11 cellular contexts compared by ENCODE assay signal in genomic region chr12:46608431-46609280, GRCh38.
DNase-seq lines count a peak whose midpoint lies in the region; ATAC-seq and TF ChIP-seq lines count a peak whose summit lies in the region.
"Had no signal": no experiment of that assay in that cellular context is flagged by ENCODE, and none has a peak within 500 bp of the region (broad histone marks: within the 10 kb centered on the region; RNA-seq: fewer than 3 reads in every experiment).

No MANE protein-coding gene starts in this region.

- H3K27ac ChIP-seq in coronary artery: peak overlapping the region; percentile 67 to 73

- H3K9me3 Mint-ChIP-seq in osteocyte (ENCODE audit: unreplicated experiment): no peaks in the 10 kb centered on the region

- H3K27ac Mint-ChIP-seq in osteocyte (ENCODE audit: unreplicated experiment): peak overlapping the region; percentile 61

- no peak for TF ChIP-seq CTCF in AG10803 (conservative IDR thresholded peaks at IDR 0.05; ENCODE audit: low read length)
- TF ChIP-seq CTCF in HFF-Myc (IDR thresholded peaks at IDR 0.05; ENCODE audit: low read depth, low read length, missing control alignments): no peak
- TF ChIP-seq CTCF in coronary artery (IDR thresholded peaks at IDR 0.05): no peak
- TF ChIP-seq CTCF in osteocyte (IDR thresholded peaks at IDR 0.05): no peak
- no peak for TF ChIP-seq CTCF in GM10266 (IDR thresholded peaks at IDR 0.05; ENCODE audit: control insufficient read depth, insufficient read depth, low read depth, missing control alignments)

- H3K36me3 Mint-ChIP-seq in osteocyte (ENCODE audit: unreplicated experiment): peaks cover 6% of the 10 kb centered on the region

- no peak overlapping the region for H3K4me3 ChIP-seq in AG10803 (ENCODE audit: low read length)
- H3K4me3 ChIP-seq in HFF-Myc (replicated peaks; ENCODE audit: low read depth, low read length): no peak overlapping the region
- no peak overlapping the region for H3K4me3 ChIP-seq in coronary artery

- ATAC-seq in GM18868 (IDR thresholded peaks at IDR 0.05; ENCODE audit: unreplicated experiment): no peak

- H3K27me3 Mint-ChIP-seq in osteocyte (ENCODE audit: unreplicated experiment): no peaks in the 10 kb centered on the region

- peak; percentile 88 for DNase-seq in AG10803 (ENCODE audit: low read depth)
- DNase-seq in HFF-Myc (ENCODE audit: extremely low read depth, low read depth): peak; percentile 57
- DNase-seq in coronary artery (ENCODE audit: low spot score): no peak
- DNase-seq in osteocyte (ENCODE audit: extremely low spot score, unreplicated experiment): no peak
- DNase-seq in NCI-H2171 treated with DMSO at 0.1 percent for 48 hours (lab: John Stamatoyannopoulos, UW): no peak
- no peak for DNase-seq in NCI-H226
- no peak for DNase-seq in GM10266 (ENCODE audit: extremely low spot score)
- DNase-seq: activated naive CD4-positive, alpha-beta T cell; glutamatergic neuron; NCI-H146 had no signal

- peaks cover 14% of the 10 kb centered on the region for H3K4me1 Mint-ChIP-seq in osteocyte (ENCODE audit: unreplicated experiment)

- no peak overlapping the region for H3K4me3 Mint-ChIP-seq in osteocyte (ENCODE audit: unreplicated experiment)

Comparison
In these comparisons a context has a peak if more than half of its experiments do, and no peak if none do; other contexts are left out.
1. DNase-seq: peak in AG10803 (single experiment) and HFF-Myc (single experiment); none in coronary artery (single experiment), osteocyte (single experiment), NCI-H2171 treated with DMSO at 0.1 percent for 48 hours (single experiment), NCI-H226 (single experiment) and GM10266 (single experiment).